16 cellular contexts compared by ENCODE assay signal in the genomic region with DNA sequence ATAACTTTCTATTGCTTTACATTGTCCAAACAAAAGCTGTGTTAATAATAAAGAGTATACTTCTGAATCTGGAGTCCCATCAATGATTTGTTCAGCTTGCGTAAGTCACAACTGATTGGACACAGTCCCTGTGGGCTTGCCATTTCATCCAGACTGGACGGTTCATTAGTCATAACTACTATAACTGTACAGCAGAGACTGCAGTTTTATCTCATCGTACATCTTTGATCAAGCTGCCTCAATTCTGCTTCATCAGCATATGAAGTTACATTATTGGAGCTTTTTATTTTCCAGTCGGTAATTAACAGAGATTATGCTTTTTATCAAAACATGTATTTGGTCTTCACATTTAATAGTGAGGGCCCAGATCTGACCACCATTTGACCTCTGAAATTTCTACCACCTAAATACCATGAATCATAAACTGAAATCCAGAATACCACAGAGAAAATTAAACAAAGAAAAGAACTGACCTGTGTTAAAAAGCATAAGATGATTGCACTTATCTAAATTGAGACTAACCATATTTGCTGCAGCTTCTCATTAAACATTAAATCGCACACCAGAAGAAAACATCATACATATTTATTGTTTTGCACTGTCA. TPM values are rescaled to one million over a fixed set of nuclear protein-coding genes. Genes with fewer than 3 reads are reported as not detected.
DNase-seq lines count a peak whose midpoint lies in the region; ATAC-seq, FAIRE-seq and TF ChIP-seq lines count a peak whose summit lies in the region.
"Had no signal": no experiment of that assay in that cellular context is flagged by ENCODE, and none has a peak within 500 bp of the region (broad histone marks: within the 10 kb centered on the region; RNA-seq: fewer than 3 reads in every experiment).

No MANE protein-coding gene starts in this region.

- H3K27me3 ChIP-seq in brain microvascular endothelial cell (replicated peaks) (no peaks in the 10 kb centered on the region), muscle layer of duodenum (ENCODE audit: low read depth, low read length) (no peaks in the 10 kb centered on the region), mesenchymal stem cell (ENCODE audit: control insufficient read depth in 1 of 2, insufficient read depth in 1 of 2, low read length in 2 of 2) (no peaks in the 10 kb centered on the region)
- H3K27me3 ChIP-seq: esophagus muscularis mucosa had no signal

- no peak overlapping the region for H4K91ac ChIP-seq in mesenchymal stem cell (ENCODE audit: low read length)

- intact Hi-C loops in kidney (cut with DNase I), result no loop called here

- WGBS in mesenchymal stem cell, result 97% methylated on average over 4 of the region's 5 CpGs

- H3K4me3 ChIP-seq in brain microvascular endothelial cell (ENCODE audit: low read depth, low read length) (no peak overlapping the region), muscle layer of duodenum (ENCODE audit: low read depth in 1 of 2, low read length in 2 of 2) (peak overlapping the region; percentile 1 to 7), mesenchymal stem cell (ENCODE audit: insufficient read depth in 1 of 2, low read depth in 1 of 2, low read length in 2 of 2) (no peak overlapping the region), kidney (ENCODE audit: low read length in 2 of 2) (no peak overlapping the region)
- H3K4me3 ChIP-seq: esophagus muscularis mucosa had no signal

- ATAC-seq in GM21381 (IDR thresholded peaks at IDR 0.05; ENCODE audit: unreplicated experiment) (no peak), HG03442 (IDR thresholded peaks at IDR 0.05; ENCODE audit: unreplicated experiment) (no peak)
- ATAC-seq: Panc1, right cardiac atrium had no signal

- H3K4ac ChIP-seq in mesenchymal stem cell (ENCODE audit: low read depth in 1 of 2, low read length in 2 of 2), result no peak overlapping the region

- DNase-seq in COLO668 (lab: John Stamatoyannopoulos, UW; ENCODE audit: unreplicated experiment) (peak; percentile 11), LHCN-M2 (ENCODE audit: low read depth) (peak; percentile 76), brain microvascular endothelial cell (peak; percentile 86), mesenchymal stem cell (no peak), kidney (no peak)
- DNase-seq: activated CD4-positive, alpha-beta memory T cell treated with anti-CD3 and anti-CD28 coated beads for 36 hours; activated effector memory CD4-positive, alpha-beta T cell treated with anti-CD3 and anti-CD28 coated beads, Interleukin-2, amount 50 U/mL, for 16 hours; CD4-positive, alpha-beta T cell; naive B cell; NCI-H226; right cardiac atrium had no signal

- no peak overlapping the region for H4K8ac ChIP-seq in mesenchymal stem cell (ENCODE audit: low read length)

- no peak overlapping the region for H2AFZ ChIP-seq in mesenchymal stem cell (ENCODE audit: low read depth, low read length)

- H3K9ac ChIP-seq in mesenchymal stem cell (ENCODE audit: low read length) (no peak overlapping the region), kidney (ENCODE audit: low read length in 2 of 2) (no peak overlapping the region)

- H3K14ac ChIP-seq in mesenchymal stem cell (ENCODE audit: low read length in 2 of 2), result no peak overlapping the region

- H3K9me3 ChIP-seq in muscle layer of duodenum (ENCODE audit: control insufficient read depth in 1 of 2, low read length in 2 of 2) (peaks cover 0 to 3% of the 10 kb centered on the region in 2 donors), mesenchymal stem cell (ENCODE audit: control insufficient read depth, low read length) (peaks cover 7% of the 10 kb centered on the region), kidney (ENCODE audit: control insufficient read depth in 1 of 2, low read length in 2 of 2) (no peaks in the 10 kb centered on the region)
- H3K9me3 ChIP-seq: esophagus muscularis mucosa had no signal

- in situ Hi-C loops in brain microvascular endothelial cell (cut with HindIII; ENCODE audit: low pct_ligation_motif_present, low sequenced_read_pairs), result no loop called here

- no peak overlapping the region for H2BK12ac ChIP-seq in mesenchymal stem cell (ENCODE audit: low read length in 2 of 2)

- no peak overlapping the region for H3K23ac ChIP-seq in mesenchymal stem cell (ENCODE audit: low read length in 2 of 2)

- H2BK5ac ChIP-seq in mesenchymal stem cell (ENCODE audit: low read depth, low read length, poor library complexity, severe bottlenecking), result no peak overlapping the region

- peaks cover 5 to 27% of the 10 kb centered on the region in 2 donors for H3K4me1 ChIP-seq in muscle layer of duodenum (ENCODE audit: control insufficient read depth in 1 of 2, insufficient read depth in 2 of 2, low read length in 2 of 2)
- H3K4me1 ChIP-seq in mesenchymal stem cell (ENCODE audit: control insufficient read depth, insufficient read depth, low read depth, low read length), result peaks cover 2% of the 10 kb centered on the region
- H3K4me1 ChIP-seq in kidney (ENCODE audit: control insufficient read depth in 1 of 2, insufficient read depth in 1 of 2, low read depth in 1 of 2, low read length in 2 of 2), result no peaks in the 10 kb centered on the region
- H3K4me1 ChIP-seq: esophagus muscularis mucosa had no signal

- no peak overlapping the region for H3K18ac ChIP-seq in mesenchymal stem cell (ENCODE audit: low read depth in 1 of 2, low read length in 2 of 2)

- TF ChIP-seq CTCF in brain microvascular endothelial cell (IDR thresholded peaks at IDR 0.05; ENCODE audit: low read depth, low read length, missing control alignments), result no peak
- TF ChIP-seq CTCF in kidney (IDR thresholded peaks at IDR 0.05; ENCODE audit: borderline replicate concordance, extremely low read depth, insufficient read depth), result no peak

- H3K4me2 ChIP-seq in mesenchymal stem cell (ENCODE audit: low read length, poor library complexity, severe bottlenecking), result no peak overlapping the region

- H3K36me3 ChIP-seq in brain microvascular endothelial cell (replicated peaks) (no peaks in the 10 kb centered on the region), muscle layer of duodenum (ENCODE audit: control insufficient read depth in 1 of 2, insufficient read depth in 2 of 2, low read length in 2 of 2) (no peaks in the 10 kb centered on the region), mesenchymal stem cell (ENCODE audit: control insufficient read depth in 1 of 2, insufficient read depth in 2 of 2, low read depth in 1 of 2, low read length in 2 of 2) (no peaks in the 10 kb centered on the region), kidney (ENCODE audit: control insufficient read depth in 1 of 2, insufficient read depth in 2 of 2, low read length in 2 of 2) (no peaks in the 10 kb centered on the region)

- H3K79me1 ChIP-seq in mesenchymal stem cell (replicated peaks; ENCODE audit: low read length, poor library complexity, severe bottlenecking), result peaks cover 8% of the 10 kb centered on the region

- no peak overlapping the region for H2BK15ac ChIP-seq in mesenchymal stem cell (ENCODE audit: low read depth, poor library complexity, severe bottlenecking)

- H2AK5ac ChIP-seq in mesenchymal stem cell (ENCODE audit: low read length, severe bottlenecking), result no peak overlapping the region

- no peak for FAIRE-seq in kidney (lab: Jason Lieb, UNC)

- H3K27ac ChIP-seq in brain microvascular endothelial cell (no peak overlapping the region), muscle layer of duodenum (ENCODE audit: low read length) (peak overlapping the region; percentile 12), mesenchymal stem cell (ENCODE audit: low read length, poor library complexity, severe bottlenecking) (no peak overlapping the region), kidney (ENCODE audit: low read depth in 2 of 2, low read length in 2 of 2) (no peak overlapping the region)
- H3K27ac ChIP-seq: esophagus muscularis mucosa had no signal

- H2BK120ac ChIP-seq in mesenchymal stem cell (ENCODE audit: low read depth, low read length), result no peak overlapping the region

RNA-seq across cellular contexts. Expression of gene MAB21L2, which starts 12.5 kb away (rescaled TPM):
- 0.06 TPM in 1 of 2 replicates, not detected in the other for total RNA-seq in LHCN-M2 (2014; rRNA removed)
- polyA plus RNA-seq in LHCN-M2 (2012), result 0.02 TPM
- 12.8 TPM for polyA plus RNA-seq in mesenchymal stem cell (2013, experiment 1 of 2)
- 12.9 TPM for polyA plus RNA-seq in mesenchymal stem cell (2013, experiment 2 of 2)
- total RNA-seq in kidney, result 0.09 TPM
- polyA plus RNA-seq in kidney (ENCODE audit: insufficient read depth, low read depth, low replicate concordance), result not detected
- total RNA-seq: activated CD4-positive, alpha-beta memory T cell treated with anti-CD3 and anti-CD28 coated beads for 36 hours; CD4-positive, alpha-beta T cell had no signal

Comparison
In these comparisons a context has a peak if more than half of its experiments do, and no peak if none do; other contexts are left out.
1. DNase-seq: peak in COLO668 (single experiment), LHCN-M2 (single experiment) and brain microvascular endothelial cell (single experiment); none in mesenchymal stem cell (single experiment) and kidney (single experiment).
2. H3K4me3 ChIP-seq: peak in muscle layer of duodenum (2 of 2); none in brain microvascular endothelial cell (single experiment), mesenchymal stem cell (0 of 2) and kidney (0 of 2).